Comparison of ENCODE assay signal across 8 cellular contexts in the genomic region with DNA sequence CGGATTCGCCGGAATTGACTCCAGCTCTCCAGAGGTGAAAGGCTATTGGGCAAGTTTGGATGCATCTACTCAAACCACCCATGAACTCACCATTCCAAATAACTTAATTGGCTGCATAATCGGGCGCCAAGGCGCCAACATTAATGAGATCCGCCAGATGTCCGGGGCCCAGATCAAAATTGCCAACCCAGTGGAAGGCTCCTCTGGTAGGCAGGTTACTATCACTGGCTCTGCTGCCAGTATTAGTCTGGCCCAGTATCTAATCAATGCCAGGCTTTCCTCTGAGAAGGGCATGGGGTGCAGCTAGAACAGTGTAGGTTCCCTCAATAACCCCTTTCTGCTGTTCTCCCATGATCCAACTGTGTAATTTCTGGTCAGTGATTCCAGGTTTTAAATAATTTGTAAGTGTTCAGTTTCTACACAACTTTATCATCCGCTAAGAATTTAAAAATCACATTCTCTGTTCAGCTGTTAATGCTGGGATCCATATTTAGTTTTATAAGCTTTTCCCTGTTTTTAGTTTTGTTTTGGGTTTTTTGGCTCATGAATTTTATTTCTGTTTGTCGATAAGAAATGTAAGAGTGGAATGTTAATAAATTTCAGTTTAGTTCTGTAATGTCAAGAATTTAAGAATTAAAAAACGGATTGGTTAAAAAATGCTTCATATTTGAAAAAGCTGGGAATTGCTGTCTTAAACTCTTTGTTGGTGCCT. TPM values are rescaled to one million over a fixed set of nuclear protein-coding genes. Genes with fewer than 3 reads are reported as not detected.
A peak's percentile ranks its signal among the peaks of the same experiment; 100 is the strongest.
DNase-seq lines count a peak whose midpoint lies in the region; ATAC-seq and TF ChIP-seq lines count a peak whose summit lies in the region.

No MANE protein-coding gene starts in this region.

- H3T11ph ChIP-seq in H9 (ENCODE audit: low read length), result no peak overlapping the region

- H3K36me3 Mint-ChIP-seq in H9 (ENCODE audit: insufficient read depth in 1 of 3, low read depth in 3 of 3) (peaks cover 22 to 27% (median 23%) of the 10 kb centered on the region in 3 experiments), WTC11 (peaks cover 22% of the 10 kb centered on the region)

- DNase-seq in H9 (no peak), WTC11 (ENCODE audit: low spot score) (no peak), hepatocyte (ENCODE audit: low spot score) (no peak), NOMO-1 (lab: John Stamatoyannopoulos, UW; ENCODE audit: unreplicated experiment in 2 of 2) (no peak)
- no peak for DNase-seq in stimulated activated naive CD8-positive, alpha-beta T cell treated with anti-CD3 and anti-CD28 coated beads, Interleukin-15, amount 100 ng/mL, for 72 hours

- H4K5ac ChIP-seq in H9 (ENCODE audit: insufficient read length, low read depth, low read length), result no peak overlapping the region

- H3K36me3 ChIP-seq in hepatocyte (replicated peaks; ENCODE audit: insufficient read depth, low read depth), result peaks cover 6% of the 10 kb centered on the region

- ATAC-seq in WTC11 (no peak), HG02623 (IDR thresholded peaks at IDR 0.05; ENCODE audit: unreplicated experiment) (no peak), HG03460 (IDR thresholded peaks at IDR 0.05; ENCODE audit: unreplicated experiment) (no peak)
- no peak for ATAC-seq in stimulated activated naive CD8-positive, alpha-beta T cell treated with anti-CD3 and anti-CD28 coated beads, Interleukin-15, amount 100 ng/mL, for 72 hours

- peaks cover 3 to 12% of the 10 kb centered on the region in 2 experiments; a peak in 4 of 5 replicates for H3K9me3 Mint-ChIP-seq in H9
- no peaks in the 10 kb centered on the region for H3K9me3 Mint-ChIP-seq in WTC11
- no peaks in the 10 kb centered on the region for H3K9me3 Mint-ChIP-seq in stimulated activated naive CD8-positive, alpha-beta T cell treated with anti-CD3 and anti-CD28 coated beads, Interleukin-15, amount 100 ng/mL, for 72 hours

- no peaks in the 10 kb centered on the region for H3K9me2 ChIP-seq in hepatocyte (replicated peaks; ENCODE audit: insufficient read depth)

- H3K4me1 ChIP-seq in H9 (ENCODE audit: insufficient read depth, low read length) (peaks cover 3% of the 10 kb centered on the region), hepatocyte (ENCODE audit: insufficient read depth) (peaks cover 35% of the 10 kb centered on the region)

- H3K4me3 ChIP-seq in hepatocyte, result peak overlapping the region; percentile 98

- H4K20me1 ChIP-seq in H9 (ENCODE audit: control insufficient read depth, insufficient read depth, insufficient read length) (no peaks in the 10 kb centered on the region), hepatocyte (ENCODE audit: insufficient read depth, poor library complexity, severe bottlenecking) (no peaks in the 10 kb centered on the region)

- H3K56ac ChIP-seq in H9 (ENCODE audit: insufficient read length, low read depth, low read length), result no peak overlapping the region

- no peak overlapping the region for H4K91ac ChIP-seq in H9 (ENCODE audit: insufficient read length, low read depth, low read length)

- H3K27me3 Mint-ChIP-seq in H9 (ENCODE audit: low read depth) (peaks cover 4% of the 10 kb centered on the region), WTC11 (ENCODE audit: low read depth) (no peaks in the 10 kb centered on the region; the same call in 1 of the 2 replicates)
- H3K27me3 Mint-ChIP-seq in stimulated activated naive CD8-positive, alpha-beta T cell treated with anti-CD3 and anti-CD28 coated beads, Interleukin-15, amount 100 ng/mL, for 72 hours, result no peaks in the 10 kb centered on the region

- H3K23ac ChIP-seq in H9 (ENCODE audit: insufficient read length, low read depth, low read length), result no peak overlapping the region

- no peak overlapping the region for H2BK20ac ChIP-seq in H9 (ENCODE audit: low read depth, low read length, poor library complexity, severe bottlenecking)

- POLR2A ChIA-PET in WTC11 (lab: Charles Lee), result interaction anchor here (1.2 to 3.9 kb wide), 6 partner anchors 30 to 174 kb away, joined by 3 to 47 read pairs (median 14); partner anchors contain the start of genes C2orf42 and MXD1

- TF ChIP-seq CTCF in 22Rv1 (IDR thresholded peaks at IDR 0.05), result no peak
- TF ChIP-seq CTCF in H9 (conservative IDR thresholded peaks at IDR 0.05), result no peak
- TF ChIP-seq CTCF in WTC11 (IDR thresholded peaks at IDR 0.05), result no peak
- TF ChIP-seq CTCF in hepatocyte (IDR thresholded peaks at IDR 0.05; ENCODE audit: poor library complexity), result no peak

- H2BK5ac ChIP-seq in H9 (ENCODE audit: insufficient read length, low read length), result no peak overlapping the region

- CTCF ChIA-PET in WTC11 (lab: Charles Lee), result interaction anchor here (0.9 to 1.5 kb wide), 3 partner anchors 53 to 174 kb away, joined by 3 to 5 read pairs (median 4); partner anchors contain the start of gene MXD1

- peaks cover 9% of the 10 kb centered on the region; the same call in 1 of the 2 replicates for H3K79me2 ChIP-seq in H9 (ENCODE audit: insufficient read depth, low read length)
- H3K79me2 ChIP-seq in hepatocyte, result peaks cover 44% of the 10 kb centered on the region

- H3K4me2 ChIP-seq in H9 (ENCODE audit: insufficient read depth, insufficient read length, low read length) (peak overlapping the region; percentile 67), hepatocyte (peak overlapping the region; percentile 93)

- H2AFZ ChIP-seq in H9 (ENCODE audit: low read length), result no peak overlapping the region
- no peak overlapping the region for H2AFZ ChIP-seq in hepatocyte

- no peaks in the 10 kb centered on the region for H3K9me3 ChIP-seq in H9 (ENCODE audit: control insufficient read depth, low read depth, low read length)
- H3K9me3 ChIP-seq in hepatocyte (ENCODE audit: low read depth), result no peaks in the 10 kb centered on the region

- H3K14ac ChIP-seq in H9 (ENCODE audit: insufficient read depth, low read length), result peak overlapping the region; percentile 98

- H3K23me2 ChIP-seq in H9 (ENCODE audit: insufficient read length, low read depth, low read length, poor library complexity, severe bottlenecking), result peaks cover 24% of the 10 kb centered on the region

- peak overlapping the region; percentile 100 for H3K9ac ChIP-seq in H9 (ENCODE audit: extremely low read depth, insufficient read length, low read length)

- H3K4ac ChIP-seq in H9 (ENCODE audit: low read depth, low read length), result no peak overlapping the region; the same call in 1 of the 2 replicates

- H3K79me1 ChIP-seq in H9 (ENCODE audit: insufficient read depth, low read depth, low read length, poor library complexity, severe bottlenecking), result no peaks in the 10 kb centered on the region

- peaks cover 37 to 39% of the 10 kb centered on the region in 2 experiments for H3K4me1 Mint-ChIP-seq in H9
- H3K4me1 Mint-ChIP-seq in WTC11, result peaks cover 38% of the 10 kb centered on the region
- peaks cover 61% of the 10 kb centered on the region for H3K4me1 Mint-ChIP-seq in stimulated activated naive CD8-positive, alpha-beta T cell treated with anti-CD3 and anti-CD28 coated beads, Interleukin-15, amount 100 ng/mL, for 72 hours

- H4K8ac ChIP-seq in H9 (replicated peaks; ENCODE audit: insufficient read length, low read depth, low read length), result no peak overlapping the region

- no peak overlapping the region for H2AK5ac ChIP-seq in H9 (ENCODE audit: insufficient read length, low read length)

- H2BK12ac ChIP-seq in H9 (ENCODE audit: insufficient read length, low read depth, low read length), result no peak overlapping the region

- H2BK15ac ChIP-seq in H9 (ENCODE audit: low read depth, low read length), result no peak overlapping the region

- WGBS in H9 (ENCODE audit: extremely low coverage, insufficient read length, low lambda C conversion rate), result no CpG with 5 or more reads among the region's 11 CpGs
- under 1% methylated on average over 11 of the region's 11 CpGs for WGBS in hepatocyte (ENCODE audit: low lambda C conversion rate, missing lambda C conversion rate)

- no peaks in the 10 kb centered on the region for H3K27me3 ChIP-seq in H9 (ENCODE audit: insufficient read depth, low read length)
- H3K27me3 ChIP-seq in hepatocyte, result no peaks in the 10 kb centered on the region

- peak overlapping the region; percentile 99 to 100 (median 100) for H3K27ac Mint-ChIP-seq in H9
- peak overlapping the region; percentile 99 for H3K27ac Mint-ChIP-seq in WTC11
- H3K27ac Mint-ChIP-seq in stimulated activated naive CD8-positive, alpha-beta T cell treated with anti-CD3 and anti-CD28 coated beads, Interleukin-15, amount 100 ng/mL, for 72 hours, result peak overlapping the region; percentile 96 to 99

- H3K18ac ChIP-seq in H9 (ENCODE audit: insufficient read length, low read depth, low read length), result peak overlapping the region; percentile 97

- H3K4me3 Mint-ChIP-seq in H9 (peak overlapping the region; percentile 98 to 99), WTC11 (peak overlapping the region; percentile 97)
- H3K4me3 Mint-ChIP-seq in stimulated activated naive CD8-positive, alpha-beta T cell treated with anti-CD3 and anti-CD28 coated beads, Interleukin-15, amount 100 ng/mL, for 72 hours, result peak overlapping the region; percentile 92 to 96

- no peak overlapping the region for H2BK120ac ChIP-seq in H9 (ENCODE audit: low read depth, low read length, poor library complexity, severe bottlenecking)

- H3K27ac ChIP-seq in 22Rv1 (peak overlapping the region; percentile 100), H9 (ENCODE audit: insufficient read length, low read depth, low read length) (peak overlapping the region; percentile 94), hepatocyte (peak overlapping the region; percentile 100)

TF ChIP-seq in WTC11, 78 proteins besides CTCF, POLR2A, EP300 and RAD21:
- TF ChIP-seq SOX15 (CRISPR knock-in tag; IDR thresholded peaks at IDR 0.05), result no peak
- TF ChIP-seq, protein P1, sequence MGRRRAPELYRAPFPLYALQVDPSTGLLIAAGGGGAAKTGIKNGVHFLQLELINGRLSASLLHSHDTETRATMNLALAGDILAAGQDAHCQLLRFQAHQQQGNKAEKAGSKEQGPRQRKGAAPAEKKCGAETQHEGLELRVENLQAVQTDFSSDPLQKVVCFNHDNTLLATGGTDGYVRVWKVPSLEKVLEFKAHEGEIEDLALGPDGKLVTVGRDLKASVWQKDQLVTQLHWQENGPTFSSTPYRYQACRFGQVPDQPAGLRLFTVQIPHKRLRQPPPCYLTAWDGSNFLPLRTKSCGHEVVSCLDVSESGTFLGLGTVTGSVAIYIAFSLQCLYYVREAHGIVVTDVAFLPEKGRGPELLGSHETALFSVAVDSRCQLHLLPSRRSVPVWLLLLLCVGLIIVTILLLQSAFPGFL (CRISPR knock-in tag; IDR thresholded peaks at IDR 0.05; ENCODE audit: borderline replicate concordance), result 0 out of 2 replicates have a peak, but pooled peaks have one; percentile 62

RNA-seq across cellular contexts. Expression of gene PCBP1, which starts 1.4 kb away (rescaled TPM):
- total RNA-seq in H9 (2021) (457 and 465 TPM in 2 replicates), WTC11 (2021) (489 to 528 TPM (median 518 TPM) in 3 replicates), hepatocyte (88.5 and 97.1 TPM in 2 replicates)
- polyA plus RNA-seq in hepatocyte, result 180 and 183 TPM in 2 replicates
